Comparison of ENCODE assay signal across 8 cellular contexts in the genomic region with DNA sequence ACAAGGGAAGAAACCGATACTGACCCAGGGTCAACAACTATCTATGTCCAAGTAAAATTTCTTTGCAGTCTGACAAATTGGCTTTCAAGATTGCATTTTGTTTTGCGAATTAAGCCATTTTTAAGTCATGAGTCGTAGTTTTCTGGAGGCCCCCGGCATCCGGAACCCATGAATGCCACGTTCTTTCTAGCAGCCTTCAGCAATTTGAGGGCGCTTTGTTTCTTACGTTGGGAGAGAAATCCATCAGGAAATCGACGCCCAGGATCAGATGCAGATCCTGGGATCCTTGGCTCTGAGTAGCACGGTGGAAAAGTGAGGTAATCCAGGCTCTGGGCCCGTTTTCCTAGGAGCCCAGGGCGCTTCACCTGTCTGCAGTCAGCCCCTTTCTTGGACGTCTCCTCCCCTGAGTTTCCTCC. TPM values are rescaled to one million over a fixed set of nuclear protein-coding genes. Genes with fewer than 3 reads are reported as not detected.
DNase-seq lines count a peak whose midpoint lies in the region; ATAC-seq and TF ChIP-seq lines count a peak whose summit lies in the region.

No MANE protein-coding gene starts in this region.

- H3K36me3 Mint-ChIP-seq in activated naive CD8-positive, alpha-beta T cell treated with anti-CD3 and anti-CD28 coated beads, Interleukin-2, amount 10 ng/mL, durations not matched to agents 7 days and 5 days: peaks cover 5% of the 10 kb centered on the region

- peak overlapping the region; percentile 94 for H3K27ac Mint-ChIP-seq in activated naive CD8-positive, alpha-beta T cell treated with anti-CD3 and anti-CD28 coated beads, Interleukin-2, amount 10 ng/mL, durations not matched to agents 7 days and 5 days

- no peaks in the 10 kb centered on the region for H3K9me3 Mint-ChIP-seq in activated naive CD8-positive, alpha-beta T cell treated with anti-CD3 and anti-CD28 coated beads, Interleukin-2, amount 10 ng/mL, durations not matched to agents 7 days and 5 days

- no peak for TF ChIP-seq POLR2A in suprapubic skin (IDR thresholded peaks at IDR 0.05)

- intact Hi-C loops in left ventricle myocardium inferior (cut with micrococcal nuclease): no loop called here
- intact Hi-C loops in cardiac septum (cut with DNase I): loop anchor here (5.0 kb wide), 1 partner anchor 41 kb away; a partner anchor contains a TSS

- no peaks in the 10 kb centered on the region for H3K27me3 Mint-ChIP-seq in activated naive CD8-positive, alpha-beta T cell treated with anti-CD3 and anti-CD28 coated beads, Interleukin-2, amount 10 ng/mL, durations not matched to agents 7 days and 5 days

- WGBS in suprapubic skin: under 1% methylated on average over 14 of the region's 14 CpGs

- ATAC-seq in HG03280 (IDR thresholded peaks at IDR 0.05; ENCODE audit: unreplicated experiment): peak; percentile 1
- peak; percentile 2 for ATAC-seq in activated naive CD8-positive, alpha-beta T cell treated with anti-CD3 and anti-CD28 coated beads, Interleukin-2, amount 10 ng/mL, durations not matched to agents 7 days and 5 days (ENCODE audit: low read depth)
- no peak for ATAC-seq in HG03045 (IDR thresholded peaks at IDR 0.05; ENCODE audit: unreplicated experiment)

- peaks cover 17% of the 10 kb centered on the region for H3K4me1 Mint-ChIP-seq in activated naive CD8-positive, alpha-beta T cell treated with anti-CD3 and anti-CD28 coated beads, Interleukin-2, amount 10 ng/mL, durations not matched to agents 7 days and 5 days

- no peaks in the 10 kb centered on the region for H3K36me3 ChIP-seq in left ventricle myocardium inferior
- H3K36me3 ChIP-seq in kidney epithelial cell (ENCODE audit: control insufficient read depth, insufficient read depth, low read length): no peaks in the 10 kb centered on the region
- no peaks in the 10 kb centered on the region for H3K36me3 ChIP-seq in suprapubic skin

- POLR2A ChIA-PET in activated naive CD8-positive, alpha-beta T cell treated with anti-CD3 and anti-CD28 coated beads, Interleukin-2, amount 10 ng/mL, durations not matched to agents 7 days and 5 days (lab: Charles Lee): interaction anchor here (1.6 kb wide), 1 partner anchor 40 kb away, joined by 9 read pairs; a partner anchor contains a TSS

- peaks cover 34% of the 10 kb centered on the region for H3K4me1 ChIP-seq in left ventricle myocardium inferior
- peaks cover 24% of the 10 kb centered on the region for H3K4me1 ChIP-seq in suprapubic skin

- no peaks in the 10 kb centered on the region for H3K9me3 ChIP-seq in left ventricle myocardium inferior (replicated peaks)
- H3K9me3 ChIP-seq in suprapubic skin: no peaks in the 10 kb centered on the region

- TF ChIP-seq CTCF in left ventricle myocardium inferior (IDR thresholded peaks at IDR 0.05; ENCODE audit: borderline replicate concordance) (no peak), kidney epithelial cell (IDR thresholded peaks at IDR 0.05; ENCODE audit: insufficient read depth, low read length, poor library complexity, severe bottlenecking) (no peak), suprapubic skin (IDR thresholded peaks at IDR 0.05) (no peak)

- H3K27ac ChIP-seq in left ventricle myocardium inferior (replicated peaks) (peak overlapping the region; percentile 91), suprapubic skin (peak overlapping the region; percentile 79)

- H3K4me3 Mint-ChIP-seq in activated naive CD8-positive, alpha-beta T cell treated with anti-CD3 and anti-CD28 coated beads, Interleukin-2, amount 10 ng/mL, durations not matched to agents 7 days and 5 days: no peak overlapping the region

- H3K4me3 ChIP-seq in left ventricle myocardium inferior: peak overlapping the region; percentile 98
- H3K4me3 ChIP-seq in kidney epithelial cell (ENCODE audit: low read depth, low read length): peak overlapping the region; percentile 95
- peak overlapping the region; percentile 94 for H3K4me3 ChIP-seq in suprapubic skin

- no peaks in the 10 kb centered on the region for H3K27me3 ChIP-seq in left ventricle myocardium inferior (ENCODE audit: low read depth)
- H3K27me3 ChIP-seq in kidney epithelial cell (ENCODE audit: control insufficient read depth, insufficient read depth, low read length): no peaks in the 10 kb centered on the region
- H3K27me3 ChIP-seq in suprapubic skin: no peaks in the 10 kb centered on the region

- TF ChIP-seq EP300 in suprapubic skin (IDR thresholded peaks at IDR 0.05): no peak

- no peak for DNase-seq in left ventricle myocardium inferior
- no peak for DNase-seq in cardiac septum (ENCODE audit: low spot score)
- no peak for DNase-seq in activated naive CD8-positive, alpha-beta T cell treated with anti-CD3 and anti-CD28 coated beads, Interleukin-2, amount 10 ng/mL, durations not matched to agents 7 days and 5 days
- no peak for DNase-seq in kidney epithelial cell (ENCODE audit: low read depth)
- DNase-seq in suprapubic skin (ENCODE audit: low spot score in 2 of 2): no peak
- no peak for DNase-seq in NCI-H2171 treated with DMSO at 0.1 percent for 48 hours (lab: John Stamatoyannopoulos, UW)

RNA-seq across cellular contexts. Expression of a gene that starts 0.3 kb away (rescaled TPM):
- total RNA-seq in left ventricle myocardium inferior (4.3 TPM), cardiac septum (5.7 TPM), kidney epithelial cell (113 and 119 TPM in 2 replicates), suprapubic skin (10 to 100 TPM; 12.0 to 25.0 (median 16.0) TPM)
- total RNA-seq in activated naive CD8-positive, alpha-beta T cell treated with anti-CD3 and anti-CD28 coated beads, Interleukin-2, amount 10 ng/mL, durations not matched to agents 7 days and 5 days: 100 to 1,000 TPM; 102 to 103 TPM

RNA-seq across cellular contexts. Expression of a gene that starts 40.2 kb away (rescaled TPM):
- total RNA-seq in left ventricle myocardium inferior (30.6 TPM), cardiac septum (43.0 TPM), kidney epithelial cell (37.9 and 40.7 TPM in 2 replicates), suprapubic skin (100 to 1,000 TPM in 1 of 4 donors, 10 to 100 TPM in 3; 44.5 to 187 (median 70.4) TPM)
- total RNA-seq in activated naive CD8-positive, alpha-beta T cell treated with anti-CD3 and anti-CD28 coated beads, Interleukin-2, amount 10 ng/mL, durations not matched to agents 7 days and 5 days: 10 to 100 TPM; 50.5 to 51.3 TPM
